In the genomic region with DNA sequence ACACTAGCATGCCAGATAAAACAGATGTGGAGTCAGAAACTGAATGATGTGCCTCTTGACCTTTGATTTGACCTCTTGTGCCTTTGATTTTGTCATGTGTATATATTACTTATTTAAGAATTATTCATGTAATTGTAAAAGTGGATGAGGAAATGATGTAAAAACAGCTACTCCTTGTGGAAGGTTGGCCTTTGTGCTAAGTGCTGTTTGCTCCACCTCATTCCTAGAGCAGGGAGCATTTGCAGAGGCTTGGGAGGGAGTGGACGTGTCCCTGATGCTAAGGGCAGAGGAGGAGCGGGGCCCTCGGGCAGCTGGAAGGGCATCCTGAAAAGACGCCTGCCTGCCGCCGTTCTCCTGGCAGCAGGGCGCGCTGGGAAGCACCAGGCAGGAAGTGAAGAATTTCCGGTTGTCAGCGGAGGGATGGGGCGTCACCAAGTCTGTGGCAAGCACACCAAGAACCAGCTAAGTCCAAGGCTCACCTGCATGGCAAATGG, we compare ENCODE assay signal across 7 cellular contexts.
DNase-seq lines count a peak whose midpoint lies in the region; ATAC-seq lines count a peak whose summit lies in the region.

No MANE protein-coding gene starts in this region.

- intact Hi-C loops in left ventricle myocardium superior (cut with micrococcal nuclease) = no loop called here

- peak overlapping the region; percentile 78 for H3K4me3 Mint-ChIP-seq in activated T-cell treated with anti-CD3 and anti-CD28 coated beads, Interleukin-2, amount 50 U/mL, for 4 hours
- peak overlapping the region; percentile 63 for H3K4me3 Mint-ChIP-seq in stimulated activated naive CD8-positive, alpha-beta T cell treated with anti-CD3 and anti-CD28 coated beads, Interleukin-15, Interleukin-2, amounts not matched to agents 100 ng/mL and 50 ng/mL, for 24 hours

- H3K9me3 Mint-ChIP-seq in activated T-cell treated with anti-CD3 and anti-CD28 coated beads, Interleukin-2, amount 50 U/mL, for 4 hours = no peaks in the 10 kb centered on the region
- H3K9me3 Mint-ChIP-seq in stimulated activated naive CD8-positive, alpha-beta T cell treated with anti-CD3 and anti-CD28 coated beads, Interleukin-15, Interleukin-2, amounts not matched to agents 100 ng/mL and 50 ng/mL, for 24 hours = no peaks in the 10 kb centered on the region

- no peaks in the 10 kb centered on the region for H3K27me3 Mint-ChIP-seq in activated T-cell treated with anti-CD3 and anti-CD28 coated beads, Interleukin-2, amount 50 U/mL, for 4 hours (ENCODE audit: low read depth)
- no peaks in the 10 kb centered on the region for H3K27me3 Mint-ChIP-seq in stimulated activated naive CD8-positive, alpha-beta T cell treated with anti-CD3 and anti-CD28 coated beads, Interleukin-15, Interleukin-2, amounts not matched to agents 100 ng/mL and 50 ng/mL, for 24 hours

- H3K27ac Mint-ChIP-seq in stimulated activated naive CD8-positive, alpha-beta T cell treated with anti-CD3 and anti-CD28 coated beads, Interleukin-15, Interleukin-2, amounts not matched to agents 100 ng/mL and 50 ng/mL, for 24 hours = peak overlapping the region; percentile 87

- no peaks in the 10 kb centered on the region for H3K36me3 Mint-ChIP-seq in activated T-cell treated with anti-CD3 and anti-CD28 coated beads, Interleukin-2, amount 50 U/mL, for 4 hours (ENCODE audit: insufficient read depth)
- no peaks in the 10 kb centered on the region for H3K36me3 Mint-ChIP-seq in stimulated activated naive CD8-positive, alpha-beta T cell treated with anti-CD3 and anti-CD28 coated beads, Interleukin-15, Interleukin-2, amounts not matched to agents 100 ng/mL and 50 ng/mL, for 24 hours (ENCODE audit: low read depth)

- peaks cover 28% of the 10 kb centered on the region for H3K4me1 Mint-ChIP-seq in activated T-cell treated with anti-CD3 and anti-CD28 coated beads, Interleukin-2, amount 50 U/mL, for 4 hours (ENCODE audit: low read depth)
- peaks cover 27% of the 10 kb centered on the region for H3K4me1 Mint-ChIP-seq in stimulated activated naive CD8-positive, alpha-beta T cell treated with anti-CD3 and anti-CD28 coated beads, Interleukin-15, Interleukin-2, amounts not matched to agents 100 ng/mL and 50 ng/mL, for 24 hours (ENCODE audit: low read depth)

- peak; percentile 54 for ATAC-seq in HG03378 (IDR thresholded peaks at IDR 0.05; ENCODE audit: unreplicated experiment)
- ATAC-seq in activated T-cell treated with anti-CD3 and anti-CD28 coated beads, Interleukin-2, amount 50 U/mL, for 4 hours = peak; percentile 60 to 67
- peak; percentile 26 for ATAC-seq in left ventricle myocardium superior

- DNase-seq in activated T-cell treated with anti-CD3 and anti-CD28 coated beads, Interleukin-2, amount 50 U/mL, for 4 hours = peak; percentile 17
- DNase-seq in left ventricle myocardium superior (peak; percentile 55), iPS-NIHi11 (ENCODE audit: low spot score) (no peak), CD1c-positive myeloid dendritic cell (ENCODE audit: extremely low spot score) (no peak), NOMO-1 treated with DMSO at 0.1 percent for 48 hours (lab: John Stamatoyannopoulos, UW; ENCODE audit: unreplicated experiment) (no peak)

Comparison
In these comparisons a context has a peak if more than half of its experiments do, and no peak if none do; other contexts are left out.
1. DNase-seq: peak in activated T-cell treated with anti-CD3 and anti-CD28 coated beads, Interleukin-2, amount 50 U/mL, for 4 hours (single experiment) and left ventricle myocardium superior (single experiment); none in iPS-NIHi11 (single experiment), CD1c-positive myeloid dendritic cell (single experiment) and NOMO-1 treated with DMSO at 0.1 percent for 48 hours (single experiment).
2. Peak in every context shown above with its lines, with median percentiles within 50 percentile points of each other: ATAC-seq.